Comparison of ENCODE assay signal across 20 cellular contexts in the genomic region with DNA sequence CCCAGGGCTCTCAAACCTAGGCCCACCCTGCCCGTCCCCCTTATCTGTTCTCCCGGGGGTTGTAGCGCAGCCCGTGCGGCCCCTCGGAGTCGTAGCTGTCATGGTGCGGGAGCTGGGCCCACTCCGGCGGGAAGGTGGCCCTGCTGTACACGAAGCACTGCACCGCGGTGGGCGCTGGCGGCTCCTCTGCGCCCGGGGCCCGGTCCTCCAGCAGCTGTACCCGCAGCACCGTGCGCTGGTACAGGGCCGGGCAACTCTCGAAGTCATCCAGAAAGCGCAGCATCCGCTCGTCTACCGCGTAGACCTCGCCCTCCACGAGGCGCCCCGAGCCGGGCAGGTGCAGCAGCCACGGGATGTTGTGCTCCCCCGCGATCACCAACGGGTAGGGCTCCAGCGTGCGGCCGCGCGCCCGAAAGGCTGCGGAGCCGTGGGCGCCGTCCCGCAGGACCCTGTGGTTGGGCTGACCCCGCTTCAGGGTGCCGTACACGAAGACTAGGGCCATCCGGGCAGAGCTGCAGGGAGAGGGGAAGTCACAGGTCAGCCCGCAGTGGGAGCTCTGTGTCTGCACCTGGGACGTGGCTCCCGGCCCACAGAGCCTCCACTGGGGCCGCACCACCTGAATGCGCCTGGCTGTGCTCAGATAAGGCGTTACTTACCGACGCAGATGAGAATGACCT.
"Had no signal": no experiment of that assay in that cellular context is flagged by ENCODE, and none has a peak within 500 bp of the region (broad histone marks: within the 10 kb centered on the region; RNA-seq: fewer than 3 reads in every experiment).

No MANE protein-coding gene starts in this region.

- H3K27me3 Mint-ChIP-seq: activated naive CD8-positive, alpha-beta T cell treated with anti-CD3 and anti-CD28 coated beads for 36 hours; activated T-helper 17 cell treated with anti-CD3 and anti-CD28 coated beads, Interleukin-2, amount 50 U/mL, for 72 hours; naive B cell had no signal

- H3K4me3 Mint-ChIP-seq: activated naive CD8-positive, alpha-beta T cell treated with anti-CD3 and anti-CD28 coated beads for 36 hours; activated T-helper 17 cell treated with anti-CD3 and anti-CD28 coated beads, Interleukin-2, amount 50 U/mL, for 72 hours; neural crest cell had no signal

- H3K27ac ChIP-seq: epithelial cell of prostate, foreskin keratinocyte, left ventricle myocardium inferior, parathyroid adenoma, spleen, tibial nerve had no signal

- H3K27ac Mint-ChIP-seq: activated naive CD8-positive, alpha-beta T cell treated with anti-CD3 and anti-CD28 coated beads for 36 hours; activated T-helper 17 cell treated with anti-CD3 and anti-CD28 coated beads, Interleukin-2, amount 50 U/mL, for 72 hours; naive B cell had no signal

- H3K9me3 Mint-ChIP-seq: activated naive CD8-positive, alpha-beta T cell treated with anti-CD3 and anti-CD28 coated beads for 36 hours; activated T-helper 17 cell treated with anti-CD3 and anti-CD28 coated beads, Interleukin-2, amount 50 U/mL, for 72 hours; naive B cell; neural crest cell had no signal

- H3K4me3 ChIP-seq: left ventricle myocardium inferior, mucosa of descending colon, spleen, tibial nerve, vagina had no signal

- ATAC-seq: activated T-helper 17 cell treated with anti-CD3 and anti-CD28 coated beads, Interleukin-2, amount 50 U/mL, for 72 hours; foreskin keratinocyte; mucosa of descending colon had no signal

- H3K27me3 ChIP-seq: dorsolateral prefrontal cortex, foreskin keratinocyte, spleen, tibial nerve, vagina had no signal

- H3K4me1 Mint-ChIP-seq: activated naive CD8-positive, alpha-beta T cell treated with anti-CD3 and anti-CD28 coated beads for 36 hours; activated T-helper 17 cell treated with anti-CD3 and anti-CD28 coated beads, Interleukin-2, amount 50 U/mL, for 72 hours; naive B cell; neural crest cell had no signal

- DNase-seq: activated naive CD4-positive, alpha-beta T cell; activated naive CD8-positive, alpha-beta T cell treated with anti-CD3 and anti-CD28 coated beads for 36 hours; amniotic stem cell; caudate nucleus; dorsolateral prefrontal cortex; foreskin keratinocyte; hypothalamus; left ventricle myocardium inferior; mucosa of descending colon; naive B cell; spleen; stimulated activated CD4-positive, alpha-beta T cell treated with anti-CD3 and anti-CD28 coated beads, Interleukin-4, amount 100 ng/mL, for 4 hours; stimulated activated naive CD4-positive, alpha-beta T cell treated with Interleukin-2 at 50 U/mL for 16 hours; T1000 had no signal

- H3K36me3 ChIP-seq: vagina had no signal

- H3K9me3 ChIP-seq: left ventricle myocardium inferior, mucosa of descending colon, vagina had no signal

- H3K4me1 ChIP-seq: foreskin keratinocyte, left ventricle myocardium inferior, parathyroid adenoma, spleen had no signal
